ENCODE assay signal across 10 cellular contexts in genomic region chr2:205721057-205721767, GRCh38. TPM values are rescaled to one million over a fixed set of nuclear protein-coding genes. Genes with fewer than 3 reads are reported as not detected.
A peak's percentile ranks its signal among the peaks of the same experiment; 100 is the strongest.
DNase-seq lines count a peak whose midpoint lies in the region; ATAC-seq and TF ChIP-seq lines count a peak whose summit lies in the region.
"Had no signal": no experiment of that assay in that cellular context is flagged by ENCODE, and none has a peak within 500 bp of the region (broad histone marks: within the 10 kb centered on the region; RNA-seq: fewer than 3 reads in every experiment).

No MANE protein-coding gene starts in this region.

- DNase-seq in AG04450 (ENCODE audit: low read depth, low spot score) (no peak), PC-9 (no peak), T-helper 1 cell (no peak), ascending aorta (ENCODE audit: low spot score in 2 of 2) (no peak), hepatocyte (ENCODE audit: low spot score) (no peak)
- no peak for DNase-seq in stimulated activated CD4-positive, alpha-beta T cell treated with anti-CD3 and anti-CD28 coated beads, Interleukin-15, amount 100 ng/mL, for 24 hours

- H3K9me3 ChIP-seq in AG04450 (ENCODE audit: control insufficient read depth, insufficient read depth, low read length) (no peaks in the 10 kb centered on the region), PC-9 (ENCODE audit: insufficient read depth, low read depth) (no peaks in the 10 kb centered on the region), iPS-18a (ENCODE audit: control insufficient read depth, low read depth, low read length) (no peaks in the 10 kb centered on the region), ascending aorta (no peaks in the 10 kb centered on the region), hepatocyte (ENCODE audit: low read depth) (no peaks in the 10 kb centered on the region)
- H3K9me3 ChIP-seq: neutrophil had no signal

- no peaks in the 10 kb centered on the region for H3F3A ChIP-seq in PC-9 (ENCODE audit: insufficient read depth, low read depth)

- H3K4me2 ChIP-seq in PC-9: no peak overlapping the region
- H3K4me2 ChIP-seq in hepatocyte: no peak overlapping the region

- peak; percentile 53 for ATAC-seq in GM18909 (IDR thresholded peaks at IDR 0.05; ENCODE audit: poor library complexity, unreplicated experiment)

- no peak overlapping the region for H3K9ac ChIP-seq in iPS-18a (ENCODE audit: low read length)

- POLR2A ChIA-PET in AG04450 (lab: Yijun Ruan, JAX): interaction anchor here (0.7 to 1.0 kb wide), 2 partner anchors 28 to 1252 kb away, joined by 3 read pairs; no protein-coding TSS in a partner anchor
- POLR2A ChIA-PET in PC-9 (lab: Charles Lee; ENCODE audit: unreplicated experiment): no interaction called here

- no peaks in the 10 kb centered on the region for H3K9me2 ChIP-seq in PC-9 (ENCODE audit: insufficient read depth)
- no peaks in the 10 kb centered on the region for H3K9me2 ChIP-seq in hepatocyte (replicated peaks; ENCODE audit: insufficient read depth)

- no peak overlapping the region for H2AFZ ChIP-seq in PC-9
- no peak overlapping the region for H2AFZ ChIP-seq in hepatocyte

- H3K27me3 ChIP-seq in AG04450 (ENCODE audit: control insufficient read depth, insufficient read depth, low read length) (no peaks in the 10 kb centered on the region), PC-9 (ENCODE audit: insufficient read depth, low read depth) (no peaks in the 10 kb centered on the region), iPS-18a (ENCODE audit: control insufficient read depth, insufficient read depth, low read length) (no peaks in the 10 kb centered on the region), ascending aorta (no peaks in the 10 kb centered on the region), hepatocyte (no peaks in the 10 kb centered on the region)

- 84% methylated on average over 14 of the region's 14 CpGs for WGBS in hepatocyte (ENCODE audit: low lambda C conversion rate, missing lambda C conversion rate)

- no peaks in the 10 kb centered on the region; the same call in 1 of the 2 replicates for H3K4me1 ChIP-seq in PC-9 (replicated peaks; ENCODE audit: insufficient read depth)
- peaks cover 37% of the 10 kb centered on the region for H3K4me1 ChIP-seq in iPS-18a (ENCODE audit: control insufficient read depth, low read depth, low read length)
- H3K4me1 ChIP-seq in ascending aorta: no peaks in the 10 kb centered on the region
- peaks cover 19% of the 10 kb centered on the region for H3K4me1 ChIP-seq in hepatocyte (ENCODE audit: insufficient read depth)

- H4K20me1 ChIP-seq in PC-9 (ENCODE audit: insufficient read depth) (no peaks in the 10 kb centered on the region), hepatocyte (ENCODE audit: insufficient read depth, poor library complexity, severe bottlenecking) (no peaks in the 10 kb centered on the region)

- CTCF ChIA-PET in AG04450 (lab: Charles Lee): interaction anchor here (0.6 to 1.3 kb wide), 5 partner anchors 8 to 596 kb away, joined by 3 to 4 read pairs (median 3); no protein-coding TSS in a partner anchor
- CTCF ChIA-PET in PC-9 (lab: Charles Lee): interaction anchor here (0.8 kb wide), 1 partner anchor 9 kb away, joined by 3 read pairs; no protein-coding TSS in a partner anchor

- no peak overlapping the region for H3K4me3 ChIP-seq in AG04450 (ENCODE audit: low read depth, low read length)
- H3K4me3 ChIP-seq in PC-9: no peak overlapping the region
- peak overlapping the region; percentile 2 for H3K4me3 ChIP-seq in iPS-18a (ENCODE audit: low read length)
- H3K4me3 ChIP-seq in ascending aorta: no peak overlapping the region
- no peak overlapping the region for H3K4me3 ChIP-seq in hepatocyte
- H3K4me3 ChIP-seq: SK-N-MC had no signal

- TF ChIP-seq CTCF in AG04450 (IDR thresholded peaks at IDR 0.05; ENCODE audit: low read depth, low read length) (peak; percentile 47), PC-9 (conservative IDR thresholded peaks at IDR 0.05) (peak; percentile 35; the same call in 1 of the 2 replicates), ascending aorta (IDR thresholded peaks at IDR 0.05) (no peak), hepatocyte (IDR thresholded peaks at IDR 0.05; ENCODE audit: poor library complexity) (no peak)

- H3K27ac ChIP-seq in AG04450 (ENCODE audit: low read depth, low read length) (no peak overlapping the region), PC-9 (no peak overlapping the region), iPS-18a (ENCODE audit: low read length) (no peak overlapping the region), ascending aorta (no peak overlapping the region), hepatocyte (no peak overlapping the region)
- H3K27ac ChIP-seq: neutrophil, SK-N-MC had no signal

- 0 out of 2 replicates have a peak, but pooled peaks cover 3% of the 10 kb centered on the region for H3K36me3 ChIP-seq in PC-9 (ENCODE audit: low read depth)
- H3K36me3 ChIP-seq in iPS-18a (ENCODE audit: control insufficient read depth, low read depth, low read length): peaks cover 42% of the 10 kb centered on the region
- peaks cover 6% of the 10 kb centered on the region in 2 donors for H3K36me3 ChIP-seq in ascending aorta
- no peaks in the 10 kb centered on the region for H3K36me3 ChIP-seq in hepatocyte (replicated peaks; ENCODE audit: insufficient read depth, low read depth)
- H3K36me3 ChIP-seq: neutrophil had no signal

- intact Hi-C loops in PC-9 (cut with micrococcal nuclease; ENCODE audit: unreplicated experiment): no loop called here
- intact Hi-C loops in ascending aorta (cut with DNase I): no loop called here

- H3K79me2 ChIP-seq in PC-9 (ENCODE audit: low read depth) (no peaks in the 10 kb centered on the region), hepatocyte (no peaks in the 10 kb centered on the region)

- BruUV-seq in PC-9 (replicated peaks; lab: Mats Ljungman, UMichigan): no TSS peak

RNA-seq across cellular contexts. Expression of gene NRP2, which starts 38.9 kb away (rescaled TPM):
- polyA plus RNA-seq in AG04450 (2011; rRNA removed): 106 and 114 TPM in 2 replicates
- polyA minus RNA-seq in AG04450 (2011; rRNA and poly(A)+ RNA removed): 127 and 153 TPM in 2 replicates
- total RNA-seq in PC-9 (2021): 25.5 and 31.0 TPM in 2 replicates
- 39.7 TPM for total RNA-seq in ascending aorta
- total RNA-seq in hepatocyte: 60.2 and 79.2 TPM in 2 replicates
- 61.0 and 74.6 TPM in 2 replicates for polyA plus RNA-seq in hepatocyte

Comparison
In these comparisons a context has a peak if more than half of its experiments do, and no peak if none do; other contexts are left out.
1. CTCF ChIP-seq: peak in AG04450 (single experiment) and PC-9 (single experiment); none in ascending aorta (0 of 3) and hepatocyte (single experiment).